1 cellular context compared by ENCODE assay signal in the genomic region with DNA sequence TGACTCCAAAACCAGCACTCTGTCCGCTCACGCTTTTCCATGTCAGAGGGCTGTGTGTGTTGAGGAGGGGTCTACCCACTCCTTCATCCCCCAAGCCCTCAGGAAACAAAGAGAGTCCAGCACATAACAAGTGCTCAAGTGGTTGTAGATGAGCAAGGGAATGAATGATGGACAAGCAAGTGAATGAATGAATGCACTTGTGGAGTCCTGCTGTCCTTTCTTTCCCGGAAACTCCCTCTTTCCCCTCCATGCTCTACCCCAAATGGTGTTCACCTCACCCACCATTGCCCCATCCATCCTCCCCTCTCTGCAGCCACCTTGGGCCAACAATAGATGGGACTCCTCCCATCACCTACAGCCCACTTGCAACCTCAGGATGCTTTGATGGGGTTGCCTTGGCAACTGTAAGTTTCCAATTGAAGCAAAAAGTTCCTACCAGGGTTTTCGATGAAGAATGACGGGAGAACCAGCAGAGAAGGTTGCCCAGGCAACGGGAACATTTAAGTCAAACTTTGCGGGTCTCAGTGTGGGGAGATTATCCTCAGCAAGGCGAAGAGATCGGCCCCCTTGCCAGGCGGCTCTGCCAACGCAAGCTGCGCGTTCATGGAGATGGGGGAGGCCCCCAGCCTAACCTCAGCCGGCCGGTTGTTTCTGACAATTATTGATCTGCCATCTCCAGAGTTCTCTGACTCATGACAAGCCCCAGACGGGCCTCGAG.
TF ChIP-seq lines count a peak whose summit lies in the region.

No MANE protein-coding gene starts in this region.

TF ChIP-seq in GM12891, 5 proteins besides CTCF, POLR2A, EP300 and RAD21 (continued from another document):
- TF ChIP-seq PAX5 (IDR thresholded peaks at IDR 0.05; ENCODE audit: insufficient read depth, low read length, severe bottlenecking) (no peak), SPI1 (IDR thresholded peaks at IDR 0.05; ENCODE audit: low read depth, low read length) (no peak), POU2F2 (IDR thresholded peaks at IDR 0.05; ENCODE audit: low read depth, low read length) (no peak), POLR2AphosphoS5 (IDR thresholded peaks at IDR 0.05; ENCODE audit: low read depth, low read length) (no peak)
